ENCODE assay signal across 1 cellular context in the genomic region with DNA sequence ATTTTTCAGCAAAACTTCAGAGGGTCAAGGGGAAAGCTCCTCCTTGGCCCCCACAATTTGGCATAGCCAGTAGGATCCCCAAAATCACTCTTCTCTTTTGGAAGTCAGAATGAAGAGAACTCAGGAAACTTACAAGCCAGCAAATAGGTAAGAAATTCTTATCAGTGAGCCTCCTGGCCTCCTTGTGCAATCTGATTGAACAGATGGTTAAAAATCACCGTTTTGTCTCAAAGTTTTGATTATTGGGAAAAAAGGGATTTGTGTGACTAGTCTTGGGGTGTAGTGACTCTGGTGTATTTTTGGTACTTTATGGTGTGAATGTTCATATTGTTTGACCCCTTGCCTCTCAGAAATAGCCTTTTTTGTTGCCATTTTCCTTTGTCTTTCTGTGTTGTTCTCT.
TF ChIP-seq lines count a peak whose summit lies in the region.

No MANE protein-coding gene starts in this region.

TF ChIP-seq in K562, 482 proteins besides CTCF, POLR2A, EP300 and RAD21 (continued from another document):
- TF ChIP-seq ATF2 (CRISPR knock-in tag; IDR thresholded peaks at IDR 0.05) = no peak
